ENCODE assay signal across 8 cellular contexts in genomic region chr6:29942275-29943052, GRCh38. TPM values are rescaled to one million over a fixed set of nuclear protein-coding genes. Genes with fewer than 3 reads are reported as not detected.
DNase-seq lines count a peak whose midpoint lies in the region; ATAC-seq and TF ChIP-seq lines count a peak whose summit lies in the region.

Gene HLA-A (plus strand): TSS chr6:29942532. CDS start chr6:29942554, 22 bp downstream.

- H3K27ac ChIP-seq in RWPE2 (ENCODE audit: poor library complexity, severe bottlenecking): peak within 1 kb of the TSS; percentile 45

- DNase-seq in EH (ENCODE audit: low read depth) (peak; percentile 95), H4 (ENCODE audit: low spot score) (peak; percentile 95), LoVo (ENCODE audit: low spot score) (peak; percentile 91), RWPE2 (ENCODE audit: low spot score) (peak; percentile 91), fibroblast of peridontal ligament (ENCODE audit: extremely low read depth) (peak; percentile 96), natural killer cell (peak; percentile 95)
- DNase-seq in activated T-helper 9 cell treated with anti-CD3 and anti-CD28 coated beads, Interleukin-2, amount 50 U/mL, for 16 hours (ENCODE audit: low read depth): peak; percentile 88
- peak; percentile 88 to 94 (median 91) for DNase-seq in stimulated activated naive CD4-positive, alpha-beta T cell (lab: John Stamatoyannopoulos, UW)

- no peaks in the 10 kb centered on the region for H3K9me3 ChIP-seq in RWPE2 (ENCODE audit: severe bottlenecking)

- no peaks in the 10 kb centered on the region for H3K9me3 Mint-ChIP-seq in natural killer cell

- peaks cover 25% of the 10 kb centered on the region for H3K36me3 Mint-ChIP-seq in natural killer cell

- peaks cover 0 to 4% of the 10 kb centered on the region in 2 donors for H3K27me3 Mint-ChIP-seq in natural killer cell (ENCODE audit: low read depth in 2 of 2)

- peaks cover 5% of the 10 kb centered on the region for H3K4me1 ChIP-seq in RWPE2 (ENCODE audit: insufficient read depth, poor library complexity, severe bottlenecking)

- no peaks in the 10 kb centered on the region for H3K27me3 ChIP-seq in RWPE2 (ENCODE audit: insufficient read depth, poor library complexity, severe bottlenecking)

- intact Hi-C loops in natural killer cell (cut with micrococcal nuclease): loop anchor here (1.0 to 10.0 kb wide), 5 partner anchors 15 to 218 kb away; partner anchors contain the start of genes HLA-F and POLR1H

- peak within 1 kb of the TSS; percentile 56 for H3K4me3 ChIP-seq in RWPE2 (ENCODE audit: severe bottlenecking)

- peak; percentile 22 for TF ChIP-seq CTCF in RWPE2 (IDR thresholded peaks at IDR 0.05; ENCODE audit: poor library complexity, severe bottlenecking)
- TF ChIP-seq CTCF in natural killer cell (IDR thresholded peaks at IDR 0.05): no peak

- peak within 1 kb of the TSS; percentile 99 for H3K4me3 Mint-ChIP-seq in natural killer cell

- H3K27ac Mint-ChIP-seq in natural killer cell: peak within 1 kb of the TSS; percentile 89 to 100

- ATAC-seq in RWPE2 (ENCODE audit: low read depth) (peak; percentile 97), natural killer cell (peak; percentile 80 to 91 (median 84))

- H3K4me1 Mint-ChIP-seq in natural killer cell: peaks cover 62 to 69% of the 10 kb centered on the region in 2 donors

- H3K36me3 ChIP-seq in RWPE2 (ENCODE audit: low read depth): peaks cover 31% of the 10 kb centered on the region

RNA-seq across cellular contexts. Expression of gene HLA-A, which starts in this region (rescaled TPM):
- total RNA-seq in H4 (2014; rRNA removed; shearing (Covaris generic)): 610 and 721 TPM in 2 replicates
- total RNA-seq in natural killer cell: 1,000 to 10,000 TPM; 2,088 to 2,855 (median 2,731) TPM

Comparison
In these comparisons a context has a peak if more than half of its experiments do, and no peak if none do; other contexts are left out.
1. Peak in every context shown above with its lines: DNase-seq, ATAC-seq, H3K4me3 ChIP-seq and H3K27ac ChIP-seq.